In genomic region chr12:20432290-20432689, GRCh38 we compare ENCODE assay signal across 24 cellular contexts.
A peak's percentile ranks its signal among the peaks of the same experiment; 100 is the strongest.
DNase-seq lines count a peak whose midpoint lies in the region; ATAC-seq and TF ChIP-seq lines count a peak whose summit lies in the region.
"Had no signal": no experiment of that assay in that cellular context is flagged by ENCODE, and none has a peak within 500 bp of the region (broad histone marks: within the 10 kb centered on the region; RNA-seq: fewer than 3 reads in every experiment).

No MANE protein-coding gene starts in this region.

- no peak overlapping the region for H2BK120ac ChIP-seq in H9 (ENCODE audit: low read depth, low read length, poor library complexity, severe bottlenecking)

- H4K8ac ChIP-seq in H9 (replicated peaks; ENCODE audit: insufficient read length, low read depth, low read length): no peak overlapping the region

- H3K18ac ChIP-seq in H9 (ENCODE audit: insufficient read length, low read depth, low read length): no peak overlapping the region

- H3K27me3 ChIP-seq in GM23338 (ENCODE audit: insufficient read depth): no peaks in the 10 kb centered on the region
- H3K27me3 ChIP-seq in H9 (ENCODE audit: insufficient read depth, low read length): no peaks in the 10 kb centered on the region
- H3K27me3 ChIP-seq: BE2C, BLaER1 had no signal

- no peaks in the 10 kb centered on the region for H3K79me1 ChIP-seq in H9 (ENCODE audit: insufficient read depth, low read depth, low read length, poor library complexity, severe bottlenecking)

- H3K9me3 Mint-ChIP-seq in GM23338: no peaks in the 10 kb centered on the region
- no peaks in the 10 kb centered on the region for H3K9me3 Mint-ChIP-seq in H9
- no peaks in the 10 kb centered on the region for H3K9me3 Mint-ChIP-seq in activated naive CD4-positive, alpha-beta T cell treated with anti-CD3 and anti-CD28 coated beads for 36 hours
- H3K9me3 Mint-ChIP-seq: CD14-positive monocyte; CD4-positive, alpha-beta memory T cell; CD4-positive, CD25-positive, alpha-beta regulatory T cell had no signal

- H3K36me3 ChIP-seq in GM23338 (ENCODE audit: insufficient read depth): no peaks in the 10 kb centered on the region
- H3K36me3 ChIP-seq: BE2C, BLaER1 had no signal

- H4K5ac ChIP-seq in H9 (ENCODE audit: insufficient read length, low read depth, low read length): no peak overlapping the region

- no peak overlapping the region for H3K4me3 Mint-ChIP-seq in GM23338
- no peak overlapping the region for H3K4me3 Mint-ChIP-seq in H9
- no peak overlapping the region for H3K4me3 Mint-ChIP-seq in activated naive CD4-positive, alpha-beta T cell treated with anti-CD3 and anti-CD28 coated beads for 36 hours
- H3K4me3 Mint-ChIP-seq: CD14-positive monocyte; CD4-positive, alpha-beta memory T cell; CD4-positive, CD25-positive, alpha-beta regulatory T cell; CD8-positive, alpha-beta memory T cell had no signal

- H3K9me2 ChIP-seq in GM23338 (ENCODE audit: insufficient read depth): no peaks in the 10 kb centered on the region

- H3K9me3 ChIP-seq in H9 (ENCODE audit: control insufficient read depth, low read depth, low read length): no peaks in the 10 kb centered on the region
- H3K9me3 ChIP-seq: BE2C, BLaER1 had no signal

- H2AFZ ChIP-seq in GM23338 (no peak overlapping the region), H9 (ENCODE audit: low read length) (no peak overlapping the region)

- no peaks in the 10 kb centered on the region for H3K23me2 ChIP-seq in H9 (ENCODE audit: insufficient read length, low read depth, low read length, poor library complexity, severe bottlenecking)

- H3K27ac Mint-ChIP-seq in GM23338 (peak overlapping the region; percentile 1; the same call in 1 of the 2 replicates), H9 (peak overlapping the region in 2 of 3 experiments; percentile 16 to 25; a peak in 3 of 7 replicates)
- H3K27ac Mint-ChIP-seq in activated naive CD4-positive, alpha-beta T cell treated with anti-CD3 and anti-CD28 coated beads for 36 hours: no peak overlapping the region
- H3K27ac Mint-ChIP-seq: CD14-positive monocyte; CD4-positive, alpha-beta memory T cell; CD4-positive, CD25-positive, alpha-beta regulatory T cell; CD8-positive, alpha-beta memory T cell had no signal

- no peak overlapping the region for H3K56ac ChIP-seq in H9 (ENCODE audit: insufficient read length, low read depth, low read length)

- no peak overlapping the region for H3T11ph ChIP-seq in H9 (ENCODE audit: low read length)

- no peak overlapping the region for H3K9ac ChIP-seq in H9 (ENCODE audit: extremely low read depth, insufficient read length, low read length)
- H3K9ac ChIP-seq: BLaER1 had no signal

- CTCF ChIA-PET in activated naive CD4-positive, alpha-beta T cell treated with anti-CD3 and anti-CD28 coated beads for 36 hours (lab: Charles Lee): no interaction called here

- intact Hi-C loops in left colon (cut with DNase I, micrococcal nuclease): no loop called here
- intact Hi-C loops in activated naive CD4-positive, alpha-beta T cell treated with anti-CD3 and anti-CD28 coated beads for 36 hours (cut with micrococcal nuclease): no loop called here

- no peak overlapping the region for H2BK12ac ChIP-seq in H9 (ENCODE audit: insufficient read length, low read depth, low read length)

- H3K36me3 Mint-ChIP-seq in GM23338 (ENCODE audit: low read depth) (no peaks in the 10 kb centered on the region), H9 (ENCODE audit: insufficient read depth in 1 of 3, low read depth in 3 of 3) (no peaks in the 10 kb centered on the region)
- H3K36me3 Mint-ChIP-seq in activated naive CD4-positive, alpha-beta T cell treated with anti-CD3 and anti-CD28 coated beads for 36 hours (ENCODE audit: low read depth): no peaks in the 10 kb centered on the region
- H3K36me3 Mint-ChIP-seq: CD14-positive monocyte; CD4-positive, alpha-beta memory T cell; CD4-positive, CD25-positive, alpha-beta regulatory T cell; CD8-positive, alpha-beta memory T cell had no signal

- no peaks in the 10 kb centered on the region for H3F3A ChIP-seq in GM23338 (replicated peaks; ENCODE audit: low read depth)

- TF ChIP-seq CTCF in GM23338 (conservative IDR thresholded peaks at IDR 0.05; ENCODE audit: low read depth in 2 of 2) (no peak), H9 (conservative IDR thresholded peaks at IDR 0.05) (no peak)

- H3K79me2 ChIP-seq in GM23338 (replicated peaks; ENCODE audit: insufficient read depth) (no peaks in the 10 kb centered on the region), H9 (ENCODE audit: insufficient read depth, low read length) (no peaks in the 10 kb centered on the region)

- H4K91ac ChIP-seq in H9 (ENCODE audit: insufficient read length, low read depth, low read length): no peak overlapping the region

- WGBS in H9 (ENCODE audit: extremely low coverage, insufficient read length, low lambda C conversion rate): no CpG with 5 or more reads among the region's 1 CpG

- H3K4me1 ChIP-seq in GM23338 (ENCODE audit: insufficient read depth): peaks cover 60% of the 10 kb centered on the region
- H3K4me1 ChIP-seq in H9 (ENCODE audit: insufficient read depth, low read length): no peaks in the 10 kb centered on the region; the same call in 1 of the 2 replicates
- H3K4me1 ChIP-seq: BE2C, BLaER1 had no signal

- no peak for ATAC-seq in GM23338
- ATAC-seq in left colon: peak; percentile 77
- ATAC-seq in GM21390 (IDR thresholded peaks at IDR 0.05; ENCODE audit: unreplicated experiment): no peak
- no peak for ATAC-seq in GM18502 (IDR thresholded peaks at IDR 0.05; ENCODE audit: poor library complexity, unreplicated experiment)
- ATAC-seq: GM12878 had no signal

- no peak overlapping the region for H2BK15ac ChIP-seq in H9 (ENCODE audit: low read depth, low read length)

- no peak overlapping the region for H2AK5ac ChIP-seq in H9 (ENCODE audit: insufficient read length, low read length)

- H3K4ac ChIP-seq in H9 (ENCODE audit: low read depth, low read length): no peak overlapping the region

- H3K4me1 Mint-ChIP-seq in GM23338: peaks cover 71% of the 10 kb centered on the region
- peaks cover 66 to 69% of the 10 kb centered on the region in 2 experiments for H3K4me1 Mint-ChIP-seq in H9
- no peaks in the 10 kb centered on the region for H3K4me1 Mint-ChIP-seq in activated naive CD4-positive, alpha-beta T cell treated with anti-CD3 and anti-CD28 coated beads for 36 hours (ENCODE audit: low read depth)
- H3K4me1 Mint-ChIP-seq: CD14-positive monocyte; CD4-positive, alpha-beta memory T cell; CD4-positive, CD25-positive, alpha-beta regulatory T cell; CD8-positive, alpha-beta memory T cell had no signal

- H3K27ac ChIP-seq in GM23338 (ENCODE audit: low read depth) (no peak overlapping the region), H9 (ENCODE audit: insufficient read length, low read depth, low read length) (no peak overlapping the region)
- H3K27ac ChIP-seq: BLaER1 had no signal

- H2BK5ac ChIP-seq in H9 (ENCODE audit: insufficient read length, low read length): no peak overlapping the region

- no peak overlapping the region for H3K23ac ChIP-seq in H9 (ENCODE audit: insufficient read length, low read depth, low read length)

- H4K20me1 ChIP-seq in GM23338 (replicated peaks; ENCODE audit: insufficient read depth): no peaks in the 10 kb centered on the region
- no peaks in the 10 kb centered on the region for H4K20me1 ChIP-seq in H9 (ENCODE audit: control insufficient read depth, insufficient read depth, insufficient read length)
- H4K20me1 ChIP-seq: BLaER1 had no signal

- H3K4me3 ChIP-seq in GM23338: no peak overlapping the region
- H3K4me3 ChIP-seq: BLaER1, GM12878 had no signal

- DNase-seq in GM23338 (ENCODE audit: low spot score): no peak
- DNase-seq in H9: no peak
- DNase-seq in left colon: no peak
- no peak for DNase-seq in activated naive CD4-positive, alpha-beta T cell treated with anti-CD3 and anti-CD28 coated beads for 36 hours
- DNase-seq: 8988T; ACHN; BE2C; C1 segment of cervical spinal cord; CD4-positive, alpha-beta memory T cell; CD4-positive, CD25-positive, alpha-beta regulatory T cell; CD8-positive, alpha-beta memory T cell; COR-L47; DMS 273 treated with DMSO at 0.1 percent for 48 hours; DMS153; DMS53; DMS79; DND-41; EL; GDM1 had no signal

- H3K14ac ChIP-seq in H9 (ENCODE audit: insufficient read depth, low read length): no peak overlapping the region

- H2BK20ac ChIP-seq in H9 (ENCODE audit: low read depth, low read length, poor library complexity, severe bottlenecking): no peak overlapping the region

- H3K27me3 Mint-ChIP-seq in GM23338 (ENCODE audit: insufficient read depth, low read depth, poor library complexity): peaks cover 1% of the 10 kb centered on the region
- no peaks in the 10 kb centered on the region for H3K27me3 Mint-ChIP-seq in H9 (ENCODE audit: low read depth)
- no peaks in the 10 kb centered on the region for H3K27me3 Mint-ChIP-seq in activated naive CD4-positive, alpha-beta T cell treated with anti-CD3 and anti-CD28 coated beads for 36 hours (ENCODE audit: low read depth)
- H3K27me3 Mint-ChIP-seq: CD4-positive, alpha-beta memory T cell; CD4-positive, CD25-positive, alpha-beta regulatory T cell had no signal

- H3K4me2 ChIP-seq in GM23338: peak overlapping the region; percentile 61
- H3K4me2 ChIP-seq in H9 (ENCODE audit: insufficient read depth, insufficient read length, low read length): no peak overlapping the region
- H3K4me2 ChIP-seq: BLaER1 had no signal

TF ChIP-seq in GM23338, 12 proteins besides CTCF, POLR2A, EP300 and RAD21:
- TF ChIP-seq STAT1 (IDR thresholded peaks at IDR 0.05; ENCODE audit: unreplicated experiment) (no peak), REST (IDR thresholded peaks at IDR 0.05; ENCODE audit: unreplicated experiment) (no peak)
